ENCODE assay signal across 16 cellular contexts in the genomic region with DNA sequence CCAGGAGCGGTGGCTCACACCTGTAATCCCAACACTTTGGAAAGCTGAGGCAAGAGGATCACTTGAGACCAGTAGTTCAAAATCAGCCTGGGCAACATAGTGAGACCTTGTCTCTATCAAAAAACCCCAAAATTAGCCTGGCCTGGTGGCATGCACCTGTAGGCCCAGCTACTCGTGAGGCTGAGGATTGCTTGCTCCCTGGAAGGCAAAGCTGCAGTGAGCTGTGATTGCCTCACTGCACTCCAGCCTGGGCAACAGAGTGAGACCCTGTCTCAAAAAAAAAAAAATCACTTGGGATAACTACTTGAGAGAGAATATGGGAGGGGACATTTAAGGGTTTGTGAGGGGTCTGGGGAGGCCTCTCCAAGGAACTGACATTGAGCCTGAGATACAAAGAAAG.
"Had no signal": no experiment of that assay in that cellular context is flagged by ENCODE, and none has a peak within 500 bp of the region (broad histone marks: within the 10 kb centered on the region; RNA-seq: fewer than 3 reads in every experiment).

No MANE protein-coding gene starts in this region.

- ATAC-seq: HepG2, SK-N-SH treated with all-trans-retinoic acid at 6 μM for 48 hours had no signal

- DNase-seq: NCI-H1048, NCI-H1105, NCI-H1417, NCI-H1436 treated with DMSO at 0.1 percent for 48 hours, NCI-H1694, NCI-H187 treated with DMSO at 0.1 percent for 48 hours, NCI-H2029 treated with DMSO at 0.1 percent for 48 hours, NCI-H524, NCI-H526 treated with DMSO at 0.1 percent for 48 hours, NCI-H748 treated with DMSO at 0.1 percent for 48 hours, Right ventricle myocardium superior, RPMI8226, SIG-M5 had no signal

- FAIRE-seq: HepG2, RCC 7860 had no signal
